ENCODE assay signal across 23 cellular contexts in the genomic region with DNA sequence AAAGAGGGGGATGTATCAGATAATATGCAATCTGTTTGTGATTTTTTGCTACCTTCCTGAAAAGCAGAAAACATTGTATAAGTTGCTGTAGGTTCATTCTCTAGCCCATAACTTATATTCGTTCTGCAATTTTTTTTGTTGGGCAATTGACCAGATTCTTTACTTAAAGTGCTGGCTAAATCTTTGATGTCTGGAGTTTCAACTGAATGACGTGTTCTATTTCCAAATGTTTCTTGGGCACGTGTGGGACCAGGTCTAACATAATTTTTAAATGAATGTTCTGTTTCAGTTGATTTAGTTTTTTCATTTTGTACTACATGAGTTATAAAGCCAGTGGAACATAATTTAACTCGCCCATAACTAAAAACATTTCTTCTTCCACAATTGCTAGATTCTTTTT. TPM values are rescaled to one million over a fixed set of nuclear protein-coding genes. Genes with fewer than 3 reads are reported as not detected.
DNase-seq lines count a peak whose midpoint lies in the region; TF ChIP-seq lines count a peak whose summit lies in the region.
"Had no signal": no experiment of that assay in that cellular context is flagged by ENCODE, and none has a peak within 500 bp of the region (broad histone marks: within the 10 kb centered on the region; RNA-seq: fewer than 3 reads in every experiment).

No MANE protein-coding gene starts in this region.

- H3K36me3 ChIP-seq in mammary epithelial cell (ENCODE audit: insufficient read depth, low read length) (no peaks in the 10 kb centered on the region), breast epithelium (no peaks in the 10 kb centered on the region)

- no peak overlapping the region for H2AFZ ChIP-seq in mammary epithelial cell (ENCODE audit: low read depth, low read length)

- H3K9ac ChIP-seq in mammary epithelial cell (ENCODE audit: insufficient read depth, low read length), result no peak overlapping the region

- H3K27me3 ChIP-seq in mammary epithelial cell (ENCODE audit: insufficient read depth, low read length), result no peaks in the 10 kb centered on the region
- H3K27me3 ChIP-seq in breast epithelium, result no peaks in the 10 kb centered on the region

- H3K9me3 ChIP-seq in mammary epithelial cell (replicated peaks; ENCODE audit: insufficient read depth, low read length) (no peaks in the 10 kb centered on the region), breast epithelium (no peaks in the 10 kb centered on the region)
- H3K9me3 ChIP-seq: A549 had no signal

- CTCF ChIA-PET in mammary epithelial cell (lab: Charles Lee; ENCODE audit: low non-redundant PET), result no interaction called here

- H4K20me1 ChIP-seq in mammary epithelial cell (ENCODE audit: insufficient read depth, low read length), result no peaks in the 10 kb centered on the region

- peaks cover 8% of the 10 kb centered on the region for H3K79me2 ChIP-seq in mammary epithelial cell (ENCODE audit: insufficient read depth, low read length)

- DNase-seq in mammary epithelial cell (no peak), breast epithelium (ENCODE audit: low spot score in 2 of 2) (no peak), caudate nucleus (lab: John Stamatoyannopoulos, UW) (no peak), foreskin fibroblast (peak; percentile 39 to 52), NCI-H748 (lab: John Stamatoyannopoulos, UW; ENCODE audit: unreplicated experiment) (no peak), NCI-H1417 (lab: John Stamatoyannopoulos, UW) (no peak), GDM1 (lab: John Stamatoyannopoulos, UW) (no peak)
- DNase-seq: CD4-positive, CD25-positive, alpha-beta regulatory T cell; COR-L47; DMS79; H9; KBM-7; MM.1S; NCI-H1105; NCI-H2029 treated with DMSO at 0.1 percent for 48 hours; NCI-H226; NCI-H510A treated with DMSO at 0.1 percent for 48 hours; NCI-H774; NK-92 treated with Interleukin-12 subunit alpha and Interleukin-12 subunit beta, amount 100 ng/mL, for 24 hours; SIG-M5 had no signal

- dilution Hi-C loops in mammary epithelial cell (cut with HindIII; ENCODE audit: low sequenced_read_pairs), result no loop called here

- H3K27ac ChIP-seq in mammary epithelial cell (ENCODE audit: insufficient read depth, low read depth, low read length), result no peak overlapping the region
- no peak overlapping the region for H3K27ac ChIP-seq in breast epithelium
- H3K27ac ChIP-seq in caudate nucleus (ENCODE audit: low read depth, low read length), result peak overlapping the region; percentile 87
- H3K27ac ChIP-seq in temporal lobe (ENCODE audit: low read depth, low read length), result peak overlapping the region; percentile 87
- H3K27ac ChIP-seq: A549, HL-60 had no signal

- TF ChIP-seq CTCF in mammary epithelial cell (conservative IDR thresholded peaks at IDR 0.05 in 1 of 2, IDR thresholded peaks at IDR 0.05 in 1 of 2; ENCODE audit: extremely low read depth in 1 of 2, insufficient read depth in 1 of 2, low read depth in 1 of 2, low read length in 2 of 2), result no peak
- no peak for TF ChIP-seq CTCF in breast epithelium (IDR thresholded peaks at IDR 0.05)
- no peak for TF ChIP-seq CTCF in foreskin fibroblast (IDR thresholded peaks at IDR 0.05; ENCODE audit: low read depth, low read length)

- in situ Hi-C loops in mammary epithelial cell (cut with MboI; ENCODE audit: low sequenced_read_pairs in 2 of 2), result no loop called here

- H3K4me1 ChIP-seq in mammary epithelial cell (ENCODE audit: insufficient read depth, low read length) (peaks cover 18% of the 10 kb centered on the region), breast epithelium (peaks cover 0 to 8% of the 10 kb centered on the region in 2 donors)

- no peak for TF ChIP-seq POLR2A in breast epithelium (IDR thresholded peaks at IDR 0.05)

- TSS peak; percentile 6 for BruUV-seq in mammary epithelial cell (replicated peaks; lab: Mats Ljungman, UMichigan)

- H3K4me2 ChIP-seq in mammary epithelial cell (ENCODE audit: insufficient read depth, low read depth, low read length), result no peak overlapping the region

- intact Hi-C loops in mammary epithelial cell (cut with micrococcal nuclease), result no loop called here
- intact Hi-C loops in breast epithelium (cut with DNase I; ENCODE audit: low total_unique reads), result no loop called here

- H3K4me3 ChIP-seq in mammary epithelial cell (replicated peaks in 1 of 3; ENCODE audit: insufficient read depth in 1 of 3, low read depth in 2 of 3, low read length in 3 of 3) (no peak overlapping the region), breast epithelium (no peak overlapping the region), foreskin fibroblast (ENCODE audit: low read depth in 1 of 2, low read length in 2 of 2) (no peak overlapping the region)
- H3K4me3 ChIP-seq: A549 had no signal

- WGBS in mammary epithelial cell (ENCODE audit: low coverage, missing lambda C conversion rate), result 95% methylated on average over 4 of the region's 4 CpGs

RNA-seq across cellular contexts. Expression of gene MLH3, which starts 3.8 kb away (rescaled TPM):
- total RNA-seq in mammary epithelial cell, result 10 to 100 TPM; 11.9 to 15.8 TPM
- 5.5 TPM for polyA plus RNA-seq in mammary epithelial cell
- polyA minus RNA-seq in mammary epithelial cell, result 20.7 TPM
- 10 to 100 TPM; 31.8 to 53.1 (median 42.9) TPM for total RNA-seq in breast epithelium
- total RNA-seq in temporal lobe, result 52.4 TPM

RNA-seq across cellular contexts. Expression of gene ACYP1, which starts 16.3 kb away (rescaled TPM):
- total RNA-seq in mammary epithelial cell, result 10 to 100 TPM in 1 of 2 donors, 1 to 10 TPM in 1; 5.3 to 27.0 TPM
- 25.7 TPM for polyA plus RNA-seq in mammary epithelial cell
- 24.4 TPM for polyA minus RNA-seq in mammary epithelial cell
- total RNA-seq in breast epithelium, result 10 to 100 TPM; 19.0 to 23.6 (median 21.6) TPM
- total RNA-seq in temporal lobe, result 16.0 TPM

RNA-seq across cellular contexts. Expression of gene ZC2HC1C, which starts 21.9 kb away (rescaled TPM):
- total RNA-seq in mammary epithelial cell (under 1 TPM; 0.17 to 0.89 TPM), breast epithelium (1 to 10 TPM in 2 of 3 donors, under 1 TPM in 1; 0.96 to 3.2 (median 2.6) TPM), temporal lobe (1.7 TPM)
- 0.94 TPM for polyA plus RNA-seq in mammary epithelial cell
- not detected for polyA minus RNA-seq in mammary epithelial cell

RNA-seq across cellular contexts. Expression of gene EIF2B2, which starts 44.8 kb away (rescaled TPM):
- total RNA-seq in mammary epithelial cell, result 10 to 100 TPM; 47.8 to 57.3 TPM
- 127 TPM for polyA plus RNA-seq in mammary epithelial cell
- polyA minus RNA-seq in mammary epithelial cell, result 24.7 TPM
- total RNA-seq in breast epithelium, result 10 to 100 TPM; 31.8 to 40.3 (median 36.0) TPM
- total RNA-seq in temporal lobe, result 30.2 TPM

Comparison
In these comparisons a context has a peak if more than half of its experiments do, and no peak if none do; other contexts are left out.
1. DNase-seq: peak in foreskin fibroblast (2 of 2); none in mammary epithelial cell (single experiment), breast epithelium (0 of 2), caudate nucleus (0 of 61), NCI-H748 (single experiment), NCI-H1417 (0 of 3) and GDM1 (single experiment).
2. H3K27ac ChIP-seq: peak in caudate nucleus (single experiment) and temporal lobe (single experiment); none in mammary epithelial cell (single experiment) and breast epithelium (0 of 2).